In genomic region chr12:52884526-52885293, GRCh38 we compare ENCODE assay signal across 8 cellular contexts.
DNase-seq lines count a peak whose midpoint lies in the region; ATAC-seq and TF ChIP-seq lines count a peak whose summit lies in the region.

No MANE protein-coding gene starts in this region.

- H3K36me3 ChIP-seq in GM06990 (ENCODE audit: control insufficient read depth, insufficient read depth, low read length), result no peaks in the 10 kb centered on the region

- DNase-seq in GM06990 (ENCODE audit: extremely low read depth, insufficient read length) (no peak), NCI-H1417 (lab: John Stamatoyannopoulos, UW) (peak; percentile 65 to 85 (median 79)), T-helper 9 cell (peak; percentile 72), amygdala (lab: John Stamatoyannopoulos, UW) (peak in 34 of 56 donors; percentile 11 to 76 (median 35)), iPS-NIHi11 (ENCODE audit: low spot score) (peak; percentile 89)
- DNase-seq in stimulated activated CD4-positive, alpha-beta T cell treated with anti-CD3 and anti-CD28 coated beads, Interleukin-15, amount 100 ng/mL, for 1 hour (ENCODE audit: low read depth in 1 of 2, low spot score in 1 of 2), result peak; percentile 63 to 75

- no peaks in the 10 kb centered on the region for H3K27me3 ChIP-seq in GM06990 (replicated peaks; ENCODE audit: control insufficient read depth, insufficient read depth, low read length)

- peak; percentile 91 for TF ChIP-seq CTCF in GM06990 (IDR thresholded peaks at IDR 0.05; ENCODE audit: insufficient read depth, low read length, poor library complexity, severe bottlenecking)

- ATAC-seq in GM18909 (IDR thresholded peaks at IDR 0.05; ENCODE audit: poor library complexity, unreplicated experiment) (no peak), HG02610 (IDR thresholded peaks at IDR 0.05; ENCODE audit: unreplicated experiment) (no peak)

- H3K4me3 ChIP-seq in GM06990 (replicated peaks; ENCODE audit: low read depth, low read length), result no peak overlapping the region
